In genomic region chr15:40721716-40722115, GRCh38 we compare ENCODE assay signal across 33 cellular contexts. TPM values are rescaled to one million over a fixed set of nuclear protein-coding genes. Genes with fewer than 3 reads are reported as not detected.
"Had no signal": no experiment of that assay in that cellular context is flagged by ENCODE, and none has a peak within 500 bp of the region (broad histone marks: within the 10 kb centered on the region; RNA-seq: fewer than 3 reads in every experiment).

No MANE protein-coding gene starts in this region.

- DNase-seq: activated CD4-positive, alpha-beta memory T cell treated with anti-CD3 and anti-CD28 coated beads, Interleukin-2, amount 10 ng/mL, durations not matched to agents 7 days and 5 days; activated CD4-positive, alpha-beta T cell treated with anti-CD3 and anti-CD28 coated beads for 48 hours; activated naive CD4-positive, alpha-beta T cell treated with Interleukin-2 at 50 U/mL for 16 hours; activated T-cell treated with anti-CD3 and anti-CD28 coated beads, Interleukin-2, amount 50 U/mL, for 4 hours; cortex of kidney; endodermal cell; hippocampal formation; immature natural killer cell; kidney; left colon; natural killer cell; occipital lobe; psoas muscle; stimulated activated CD4-positive, alpha-beta T cell treated with anti-CD3 and anti-CD28 coated beads, Interleukin-15, amount 100 ng/mL, for 24 hours; stimulated activated CD4-positive, alpha-beta T cell treated with anti-CD3 and anti-CD28 coated beads, Interleukin-2, amount 100 ng/mL, for 24 hours; stimulated activated naive B cell treated with anti-CD40 and anti-IgM and Interleukin-4, amounts not matched to agents 10 μg/mL and 1 μg/mL and 100 μg/mL, for 72 hours; T-helper 17 cell; T1000; tibial artery; upper lobe of right lung; WERI-Rb-1 had no signal

- H3K27me3 ChIP-seq: ascending aorta, esophagus muscularis mucosa, neural progenitor cell, right atrium auricular region, suprapubic skin, tibial artery, upper lobe of right lung had no signal

- H3K4me1 Mint-ChIP-seq: brain; endodermal cell; immature natural killer cell; memory B cell; natural killer cell; neural progenitor cell; stimulated activated naive B cell treated with anti-CD40 and anti-IgM and Interleukin-4, amounts not matched to agents 10 μg/mL and 1 μg/mL and 100 μg/mL, for 72 hours; T-helper 17 cell had no signal

- H3K9me3 ChIP-seq: ascending aorta, esophagus muscularis mucosa, psoas muscle, right atrium auricular region, suprapubic skin, tibial artery, upper lobe of right lung had no signal

- H3K79me2 ChIP-seq: parathyroid adenoma had no signal

- H3K36me3 ChIP-seq: ascending aorta, esophagus muscularis mucosa, right atrium auricular region, suprapubic skin, tibial artery, upper lobe of right lung had no signal

- H3K36me3 Mint-ChIP-seq: brain, memory B cell, natural killer cell had no signal

- H3K4me3 ChIP-seq: ascending aorta, esophagus muscularis mucosa, neural progenitor cell, psoas muscle, right atrium auricular region, suprapubic skin, tibial artery, upper lobe of right lung had no signal

- H3K27me3 Mint-ChIP-seq: activated CD4-positive, alpha-beta memory T cell treated with anti-CD3 and anti-CD28 coated beads, Interleukin-2, amount 10 ng/mL, durations not matched to agents 7 days and 5 days; activated naive CD8-positive, alpha-beta T cell; brain; memory B cell; stimulated activated naive B cell treated with anti-CD40 and anti-IgM and Interleukin-4, amounts not matched to agents 10 μg/mL and 1 μg/mL and 100 μg/mL, for 72 hours; T-helper 17 cell had no signal

- H3K4me2 ChIP-seq: neural progenitor cell had no signal

- ATAC-seq: activated CD4-positive, CD25-positive, alpha-beta regulatory T cell treated with anti-CD3 and anti-CD28 coated beads, Interleukin-2, amount 50 U/mL, for 24 hours; left colon; natural killer cell; psoas muscle; stimulated activated naive B cell treated with anti-CD40 and anti-IgM and Interleukin-4, amounts not matched to agents 10 μg/mL and 1 μg/mL and 100 μg/mL, for 72 hours; T-helper 17 cell; upper lobe of right lung had no signal

- H3K4me3 Mint-ChIP-seq: activated CD4-positive, alpha-beta memory T cell treated with anti-CD3 and anti-CD28 coated beads, Interleukin-2, amount 10 ng/mL, durations not matched to agents 7 days and 5 days; activated naive CD8-positive, alpha-beta T cell; activated T-cell treated with anti-CD3 and anti-CD28 coated beads, Interleukin-2, amount 50 U/mL, for 4 hours; brain; endodermal cell; immature natural killer cell; memory B cell; natural killer cell; neural progenitor cell; stimulated activated naive B cell treated with anti-CD40 and anti-IgM and Interleukin-4, amounts not matched to agents 10 μg/mL and 1 μg/mL and 100 μg/mL, for 72 hours had no signal

- H3K9me3 Mint-ChIP-seq: activated CD4-positive, alpha-beta memory T cell treated with anti-CD3 and anti-CD28 coated beads, Interleukin-2, amount 10 ng/mL, durations not matched to agents 7 days and 5 days; activated T-cell treated with anti-CD3 and anti-CD28 coated beads, Interleukin-2, amount 50 U/mL, for 4 hours; activated T-helper 2 cell treated with anti-CD3 and anti-CD28 coated beads, Interferon-gamma antibody, Interleukin-2, Interleukin-4, amounts not matched to agents 10 μg/mL and 5 μg/mL and 100 μg/mL, durations not matched to agents 14 hours and 24 hours and 36 hours; brain; endodermal cell; immature natural killer cell; memory B cell; natural killer cell; neural progenitor cell; stimulated activated naive B cell treated with anti-CD40 and anti-IgM and Interleukin-4, amounts not matched to agents 10 μg/mL and 1 μg/mL and 100 μg/mL, for 72 hours had no signal

- H3K4me1 ChIP-seq: ascending aorta, esophagus muscularis mucosa, neural progenitor cell, parathyroid adenoma, psoas muscle, right atrium auricular region, suprapubic skin, tibial artery, upper lobe of right lung had no signal

- H3K27ac ChIP-seq: ascending aorta, esophagus muscularis mucosa, neural progenitor cell, parathyroid adenoma, psoas muscle, right atrium auricular region, suprapubic skin, tibial artery, upper lobe of right lung, WERI-Rb-1 had no signal

- H2AFZ ChIP-seq: neural progenitor cell, parathyroid adenoma had no signal

- H3K27ac Mint-ChIP-seq: activated naive CD8-positive, alpha-beta T cell; brain; endodermal cell; immature natural killer cell; memory B cell; natural killer cell; neural progenitor cell; stimulated activated naive B cell treated with anti-CD40 and anti-IgM and Interleukin-4, amounts not matched to agents 10 μg/mL and 1 μg/mL and 100 μg/mL, for 72 hours; T-helper 17 cell had no signal

RNA-seq across cellular contexts. Expression of gene RAD51, which starts 26.7 kb away (rescaled TPM):
- total RNA-seq: ascending aorta had no signal

RNA-seq across cellular contexts. Expression of gene C15orf62, which starts 48.1 kb away (rescaled TPM):
- total RNA-seq: ascending aorta, cardiac septum, occipital lobe, psoas muscle had no signal
